In genomic region chr19:23914402-23915286, GRCh38 we compare ENCODE assay signal across 8 cellular contexts. TPM values are rescaled to one million over a fixed set of nuclear protein-coding genes. Genes with fewer than 3 reads are reported as not detected.
A peak's percentile ranks its signal among the peaks of the same experiment; 100 is the strongest.
DNase-seq lines count a peak whose midpoint lies in the region; ATAC-seq and TF ChIP-seq lines count a peak whose summit lies in the region.

TSS of gene ZNF726 (plus strand) at chr19:23914886. CDS start at chr19:23914995, 109 bp downstream.

- H3F3A ChIP-seq in PC-9 (ENCODE audit: insufficient read depth, low read depth) = 0 out of 2 replicates have a peak, but pooled peaks cover 3% of the 10 kb centered on the region

- no peaks in the 10 kb centered on the region for H3K36me3 ChIP-seq in CD4-positive, CD25-positive, alpha-beta regulatory T cell (ENCODE audit: control insufficient read depth, insufficient read depth, low read length)
- H3K36me3 ChIP-seq in PC-9 (ENCODE audit: low read depth) (peaks cover 5% of the 10 kb centered on the region; the same call in 1 of the 2 replicates), fibroblast of lung (ENCODE audit: control insufficient read depth, insufficient read depth, low read length) (no peaks in the 10 kb centered on the region)

- H3K27me3 Mint-ChIP-seq in CD4-positive, CD25-positive, alpha-beta regulatory T cell = no peaks in the 10 kb centered on the region
- H3K27me3 Mint-ChIP-seq in natural killer cell treated with Interleukin-12 subunit alpha and Interleukin-12 subunit beta and Interleukin-15 and Interleukin-18, amount 100 ng/mL, for 72 hours = peaks cover 0 to 6% of the 10 kb centered on the region in 2 donors

- TSS peak; percentile 48 for BruUV-seq in PC-9 (replicated peaks; lab: Mats Ljungman, UMichigan)

- peak within 1 kb of the TSS; percentile 76 for H3K9ac ChIP-seq in fibroblast of lung (ENCODE audit: insufficient read depth, low read length)

- H3K4me1 ChIP-seq in CD4-positive, CD25-positive, alpha-beta regulatory T cell (ENCODE audit: control insufficient read depth, insufficient read depth, low read length, poor library complexity, severe bottlenecking) = peaks cover 6% of the 10 kb centered on the region
- H3K4me1 ChIP-seq in PC-9 (replicated peaks; ENCODE audit: insufficient read depth) = peaks cover 13% of the 10 kb centered on the region
- no peaks in the 10 kb centered on the region for H3K4me1 ChIP-seq in fibroblast of lung (ENCODE audit: control insufficient read depth, extremely low read depth, insufficient read depth, low read length)

- H3K27ac Mint-ChIP-seq in CD4-positive, CD25-positive, alpha-beta regulatory T cell = peak within 1 kb of the TSS; percentile 80 to 93 (median 91)
- H3K27ac Mint-ChIP-seq in natural killer cell treated with Interleukin-12 subunit alpha and Interleukin-12 subunit beta and Interleukin-15 and Interleukin-18, amount 100 ng/mL, for 72 hours = peak within 1 kb of the TSS; percentile 78 to 84

- H2AFZ ChIP-seq in PC-9 (peak within 1 kb of the TSS; percentile 78), fibroblast of lung (ENCODE audit: low read length) (peak within 1 kb of the TSS; percentile 96)

- no peaks in the 10 kb centered on the region for H3K27me3 ChIP-seq in CD4-positive, CD25-positive, alpha-beta regulatory T cell (ENCODE audit: control insufficient read depth, insufficient read depth, low read length)
- H3K27me3 ChIP-seq in PC-9 (ENCODE audit: insufficient read depth, low read depth) (no peaks in the 10 kb centered on the region), fibroblast of lung (ENCODE audit: control insufficient read depth, insufficient read depth, low read length) (no peaks in the 10 kb centered on the region)

- no peaks in the 10 kb centered on the region for H3K9me2 ChIP-seq in PC-9 (ENCODE audit: insufficient read depth)

- POLR2A ChIA-PET in PC-9 (lab: Charles Lee; ENCODE audit: unreplicated experiment) = interaction anchor here (0.6 kb wide), 1 partner anchor 27 kb away, joined by 3 read pairs; no protein-coding TSS in a partner anchor

- peak within 1 kb of the TSS; percentile 67 for H3K27ac ChIP-seq in CD4-positive, CD25-positive, alpha-beta regulatory T cell (ENCODE audit: insufficient read depth, low read length, poor library complexity, severe bottlenecking)
- H3K27ac ChIP-seq in PC-9 (peak within 1 kb of the TSS; percentile 30; the same call in 1 of the 2 replicates), fibroblast of lung (ENCODE audit: insufficient read depth, low read length) (peak within 1 kb of the TSS; percentile 85)

- peaks cover 0 to 29% (median 15%) of the 10 kb centered on the region in 4 donors for H3K4me1 Mint-ChIP-seq in CD4-positive, CD25-positive, alpha-beta regulatory T cell
- peaks cover 0 to 4% of the 10 kb centered on the region in 2 donors for H3K4me1 Mint-ChIP-seq in natural killer cell treated with Interleukin-12 subunit alpha and Interleukin-12 subunit beta and Interleukin-15 and Interleukin-18, amount 100 ng/mL, for 72 hours (ENCODE audit: low read depth in 2 of 2)

- peak; percentile 97 to 100 for ATAC-seq in CD4-positive, CD25-positive, alpha-beta regulatory T cell (ENCODE audit: low read depth in 2 of 2)
- ATAC-seq in GM19372 (IDR thresholded peaks at IDR 0.05; ENCODE audit: low read depth, unreplicated experiment) = peak; percentile 89
- ATAC-seq in HG03520 (IDR thresholded peaks at IDR 0.05; ENCODE audit: unreplicated experiment) = peak; percentile 93
- ATAC-seq in natural killer cell treated with Interleukin-12 subunit alpha and Interleukin-12 subunit beta and Interleukin-15 and Interleukin-18, amount 100 ng/mL, for 72 hours = peak; percentile 97 to 99
- ATAC-seq in stimulated activated naive CD8-positive, alpha-beta T cell treated with anti-CD3 and anti-CD28 coated beads, Interleukin-15, Interleukin-2, amounts not matched to agents 100 U/mL and 50 U/mL, for 24 hours = peak; percentile 99

- H3K4me3 ChIP-seq in CD4-positive, CD25-positive, alpha-beta regulatory T cell (ENCODE audit: low read depth, low read length) = peak within 1 kb of the TSS; percentile 83
- peak within 1 kb of the TSS; percentile 71 for H3K4me3 ChIP-seq in PC-9
- H3K4me3 ChIP-seq in fibroblast of lung (replicated peaks in 1 of 4; ENCODE audit: control extremely low read depth in 1 of 4, insufficient read depth in 1 of 4, low read depth in 3 of 4, low read length in 4 of 4) = peak within 1 kb of the TSS; percentile 67 to 81 (median 74)

- H3K4me3 Mint-ChIP-seq in CD4-positive, CD25-positive, alpha-beta regulatory T cell = peak within 1 kb of the TSS; percentile 91 to 98 (median 94)
- peak within 1 kb of the TSS; percentile 89 for H3K4me3 Mint-ChIP-seq in natural killer cell treated with Interleukin-12 subunit alpha and Interleukin-12 subunit beta and Interleukin-15 and Interleukin-18, amount 100 ng/mL, for 72 hours

- TF ChIP-seq CTCF in PC-9 (conservative IDR thresholded peaks at IDR 0.05) (no peak), fibroblast of lung (conservative IDR thresholded peaks at IDR 0.05 in 1 of 2, IDR thresholded peaks at IDR 0.05 in 1 of 2; ENCODE audit: low read depth in 1 of 2, low read length in 2 of 2) (no peak)

- no peaks in the 10 kb centered on the region for H3K9me3 ChIP-seq in CD4-positive, CD25-positive, alpha-beta regulatory T cell (ENCODE audit: control insufficient read depth in 2 of 2, low read length in 2 of 2)
- peaks cover 17% of the 10 kb centered on the region for H3K9me3 ChIP-seq in PC-9 (ENCODE audit: insufficient read depth, low read depth)
- no peaks in the 10 kb centered on the region for H3K9me3 ChIP-seq in fibroblast of lung (ENCODE audit: control insufficient read depth, insufficient read depth, low read depth, low read length)

- peaks cover 4% of the 10 kb centered on the region for H3K36me3 Mint-ChIP-seq in CD4-positive, CD25-positive, alpha-beta regulatory T cell
- peaks cover 15% of the 10 kb centered on the region for H3K36me3 Mint-ChIP-seq in natural killer cell treated with Interleukin-12 subunit alpha and Interleukin-12 subunit beta and Interleukin-15 and Interleukin-18, amount 100 ng/mL, for 72 hours

- CTCF ChIA-PET in PC-9 (lab: Charles Lee) = no interaction called here

- H4K20me1 ChIP-seq in PC-9 (ENCODE audit: insufficient read depth) (no peaks in the 10 kb centered on the region), fibroblast of lung (ENCODE audit: control insufficient read depth, extremely low read depth, insufficient read depth, low read length) (no peaks in the 10 kb centered on the region)

- H3K4me2 ChIP-seq in PC-9 (peak within 1 kb of the TSS; percentile 76), fibroblast of lung (ENCODE audit: extremely low read depth, insufficient read depth, low read length) (peak within 1 kb of the TSS; percentile 87)

- H3K79me2 ChIP-seq in PC-9 (ENCODE audit: low read depth) = 0 out of 2 replicates have a peak, but pooled peaks cover 12% of the 10 kb centered on the region
- H3K79me2 ChIP-seq in fibroblast of lung (ENCODE audit: control insufficient read depth, insufficient read depth, low read length) = peaks cover 3% of the 10 kb centered on the region

- H3K9me3 Mint-ChIP-seq in CD4-positive, CD25-positive, alpha-beta regulatory T cell = peaks cover 0 to 3% (median 0%) of the 10 kb centered on the region in 7 donors
- no peaks in the 10 kb centered on the region for H3K9me3 Mint-ChIP-seq in natural killer cell treated with Interleukin-12 subunit alpha and Interleukin-12 subunit beta and Interleukin-15 and Interleukin-18, amount 100 ng/mL, for 72 hours

- intact Hi-C loops in PC-9 (cut with micrococcal nuclease; ENCODE audit: unreplicated experiment) = loop anchor here (1.0 to 2.0 kb wide), 2 partner anchors 119 to 152 kb away; a partner anchor contains a TSS

- peak; percentile 79 to 94 (median 89) for DNase-seq in CD4-positive, CD25-positive, alpha-beta regulatory T cell
- DNase-seq in PC-9 (peak; percentile 82 to 90), activated T-helper 1 cell treated with Interleukin-2 at 50 U/mL for 16 hours (ENCODE audit: low read depth) (peak; percentile 71), fibroblast of lung (ENCODE audit: low read depth in 2 of 2) (peak; percentile 93 to 96)
- DNase-seq in natural killer cell treated with Interleukin-12 subunit alpha and Interleukin-12 subunit beta and Interleukin-15 and Interleukin-18, amount 100 ng/mL, for 72 hours (ENCODE audit: low spot score) = peak; percentile 90
- peak; percentile 82 for DNase-seq in stimulated activated naive CD8-positive, alpha-beta T cell treated with anti-CD3 and anti-CD28 coated beads, Interleukin-15, Interleukin-2, amounts not matched to agents 100 U/mL and 50 U/mL, for 24 hours

RNA-seq across cellular contexts. Expression of gene ZNF726, which starts in this region (rescaled TPM):
- 4.4 TPM for total RNA-seq in CD4-positive, CD25-positive, alpha-beta regulatory T cell
- 1 to 10 TPM; 1.3 to 2.3 (median 2.0) TPM for polyA plus RNA-seq in CD4-positive, CD25-positive, alpha-beta regulatory T cell
- total RNA-seq in PC-9 (2021) (7.5 and 9.3 TPM in 2 replicates), fibroblast of lung (0.51 and 3.5 TPM in 2 replicates)
- polyA plus RNA-seq in fibroblast of lung = 1.2 and 2.8 TPM in 2 replicates
- 0.70 and 1.8 TPM in 2 replicates for polyA plus RNA-seq in fibroblast of lung (2012)
- 5.1 TPM in 1 of 2 replicates, not detected in the other for polyA minus RNA-seq in fibroblast of lung (ENCODE audit: low replicate concordance)
- total RNA-seq in natural killer cell treated with Interleukin-12 subunit alpha and Interleukin-12 subunit beta and Interleukin-15 and Interleukin-18, amount 100 ng/mL, for 72 hours = 10 to 100 TPM in 1 of 2 donors, 1 to 10 TPM in 1; 9.2 to 14.9 TPM

Comparison
In these comparisons a context has a peak if more than half of its experiments do, and no peak if none do; other contexts are left out.
1. Peak in every context shown above with its lines: DNase-seq, ATAC-seq, H3K4me3 ChIP-seq and H3K27ac ChIP-seq.
2. H3K27ac ChIP-seq: peak in every context shown above with its lines; median percentile 85 in fibroblast of lung; 67 in CD4-positive, CD25-positive, alpha-beta regulatory T cell; 30 in PC-9.